Comparison of ENCODE assay signal across 8 cellular contexts in the genomic region with DNA sequence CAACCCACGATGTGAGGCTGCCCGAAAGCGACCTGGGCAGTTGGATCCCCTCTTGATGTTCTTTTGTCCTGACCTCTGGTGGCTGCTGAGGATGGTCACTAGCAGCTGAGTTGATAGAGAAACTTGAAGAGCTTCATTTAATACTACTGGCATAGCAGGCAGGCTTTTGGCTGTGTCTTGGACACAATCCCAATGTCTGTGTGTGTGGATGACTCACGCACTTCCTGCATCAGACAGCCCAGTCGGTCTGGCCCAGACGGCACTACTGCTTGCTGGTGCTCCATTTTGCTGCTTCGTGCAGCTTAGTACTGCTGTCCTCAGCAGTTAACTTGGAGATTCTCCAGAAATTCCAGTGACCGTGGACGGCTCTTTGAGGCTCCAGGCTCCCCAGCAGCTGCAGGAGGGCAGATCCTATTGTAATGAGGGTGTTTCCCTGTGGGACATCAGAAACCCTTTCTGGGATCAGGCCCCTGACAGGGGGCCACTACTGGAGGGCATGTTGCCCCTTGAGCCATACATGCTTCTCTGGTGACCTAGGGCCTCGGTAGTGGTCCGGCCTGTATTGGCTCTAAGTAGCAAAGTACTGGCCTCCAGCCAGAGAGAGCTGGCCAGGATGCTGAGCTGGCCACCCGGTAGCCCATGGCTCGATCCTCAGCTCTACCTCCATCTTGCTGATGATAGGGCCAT. TPM values are rescaled to one million over a fixed set of nuclear protein-coding genes. Genes with fewer than 3 reads are reported as not detected.
DNase-seq lines count a peak whose midpoint lies in the region; ATAC-seq and TF ChIP-seq lines count a peak whose summit lies in the region.

No MANE protein-coding gene starts in this region.

- no peak for TF ChIP-seq POLR2A in NB4 (IDR thresholded peaks at IDR 0.05; ENCODE audit: extremely low read depth, insufficient read length)

- H3K9me3 ChIP-seq in colonic mucosa: no peaks in the 10 kb centered on the region

- H3K27me3 ChIP-seq in colonic mucosa: no peaks in the 10 kb centered on the region

- H3K36me3 ChIP-seq in colonic mucosa: no peaks in the 10 kb centered on the region

- intact Hi-C loops in colonic mucosa (cut with DNase I): no loop called here

- H3K4me3 ChIP-seq in AG04449 (ENCODE audit: low read depth, low read length): no peak overlapping the region; the same call in 1 of the 2 replicates
- H3K4me3 ChIP-seq in NB4 (ENCODE audit: low read depth, low read length): no peak overlapping the region
- H3K4me3 ChIP-seq in colonic mucosa: no peak overlapping the region

- CTCF ChIA-PET in AG04449 (lab: Yijun Ruan, JAX): interaction anchor here (0.7 to 1.4 kb wide), 3 partner anchors 22 to 438 kb away, joined by 3 to 6 read pairs (median 5); no protein-coding TSS in a partner anchor

- DNase-seq in AG04449 (ENCODE audit: low read depth, low spot score) (peak; percentile 87), NB4 (ENCODE audit: low read depth) (peak; percentile 79), colonic mucosa (peak; percentile 46), medulla oblongata (ENCODE audit: extremely low spot score) (peak; percentile 78), activated gamma-delta T cell treated with Interleukin-2 at 50 U/mL for 16 hours (no peak), DMS79 treated with DMSO at 0.1 percent for 48 hours (lab: John Stamatoyannopoulos, UW) (no peak), NCI-H2171 (lab: John Stamatoyannopoulos, UW) (no peak)

- H3K27ac ChIP-seq in colonic mucosa: peak overlapping the region; percentile 65

- H3K9ac ChIP-seq in colonic mucosa (ENCODE audit: low read depth in 2 of 2, low read length in 2 of 2): no peak overlapping the region

- ATAC-seq in HG03139 (IDR thresholded peaks at IDR 0.05; ENCODE audit: unreplicated experiment): no peak

- H3K4me1 ChIP-seq in colonic mucosa: no peaks in the 10 kb centered on the region

- TF ChIP-seq CTCF in AG04449 (IDR thresholded peaks at IDR 0.05; ENCODE audit: insufficient read depth, low read length, missing control alignments) (no peak), NB4 (IDR thresholded peaks at IDR 0.05; ENCODE audit: low read depth, low read length) (no peak), colonic mucosa (IDR thresholded peaks at IDR 0.05) (no peak)

- POLR2A ChIA-PET in AG04449 (lab: Yijun Ruan, JAX): no interaction called here

RNA-seq across cellular contexts. Expression of a gene that starts 4.5 kb away (rescaled TPM):
- 1 to 10 TPM; 1.3 to 7.1 TPM for total RNA-seq in colonic mucosa

RNA-seq across cellular contexts. Expression of a gene that starts 38.5 kb away (rescaled TPM):
- total RNA-seq in colonic mucosa: 1 to 10 TPM in 1 of 2 donors, under 1 TPM in 1; 0.47 to 1.1 TPM

RNA-seq across cellular contexts. Expression of a gene that starts 47.8 kb away (rescaled TPM):
- 1 to 10 TPM in 1 of 2 donors, under 1 TPM in 1; 0.69 to 2.5 TPM for total RNA-seq in colonic mucosa

Comparison
In these comparisons a context has a peak if more than half of its experiments do, and no peak if none do; other contexts are left out.
1. DNase-seq: peak in AG04449 (single experiment), NB4 (single experiment), colonic mucosa (single experiment) and medulla oblongata (single experiment); none in activated gamma-delta T cell treated with Interleukin-2 at 50 U/mL for 16 hours (single experiment), DMS79 treated with DMSO at 0.1 percent for 48 hours (single experiment) and NCI-H2171 (single experiment).